1 cellular context compared by ENCODE assay signal in genomic region chr16:2798723-2799204, GRCh38.
TF ChIP-seq lines count a peak whose summit lies in the region.

No MANE protein-coding gene starts in this region.

TF ChIP-seq in H1, 55 proteins besides CTCF, POLR2A, EP300 and RAD21:
- TF ChIP-seq MAX (IDR thresholded peaks at IDR 0.05), result no peak
- no peak for TF ChIP-seq SRF (IDR thresholded peaks at IDR 0.05; ENCODE audit: low read depth, low read length)
- TF ChIP-seq NRF1 (IDR thresholded peaks at IDR 0.05; ENCODE audit: low read depth, low read length), result no peak
- no peak for TF ChIP-seq BACH1 (IDR thresholded peaks at IDR 0.05; ENCODE audit: low read length)
- TF ChIP-seq SUZ12 (IDR thresholded peaks at IDR 0.05; ENCODE audit: low read length), result no peak
- no peak for TF ChIP-seq E2F6 (IDR thresholded peaks at IDR 0.05)
- no peak for TF ChIP-seq ASH2L (IDR thresholded peaks at IDR 0.05; ENCODE audit: low read length)
- TF ChIP-seq BRCA1 (IDR thresholded peaks at IDR 0.05; ENCODE audit: low read depth, low read length), result no peak
